Comparison of ENCODE assay signal across 24 cellular contexts in the genomic region with DNA sequence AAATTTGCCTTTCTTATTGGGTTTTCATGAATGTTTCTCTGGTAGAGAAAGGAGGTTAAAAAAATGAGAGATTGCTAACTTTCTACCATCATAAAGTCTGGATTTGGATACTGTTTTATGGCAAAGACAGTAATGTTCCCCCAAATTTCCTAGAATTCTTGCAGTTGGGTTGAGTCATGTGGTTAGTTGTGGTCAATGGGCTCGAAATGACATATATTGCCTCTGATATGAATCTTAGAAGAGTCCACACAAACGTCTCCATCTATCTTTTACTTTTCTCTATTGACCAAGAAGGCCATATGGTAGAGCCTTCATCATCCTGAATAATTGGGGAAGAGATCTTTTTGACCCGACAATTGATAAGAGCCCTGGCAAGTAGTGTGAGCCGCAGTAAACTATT.
"Had no signal": no experiment of that assay in that cellular context is flagged by ENCODE, and none has a peak within 500 bp of the region (broad histone marks: within the 10 kb centered on the region; RNA-seq: fewer than 3 reads in every experiment).

No MANE protein-coding gene starts in this region.

- H3K4me1 Mint-ChIP-seq: endodermal cell, immature natural killer cell, naive B cell had no signal

- DNase-seq: colonic mucosa; cortex of kidney; effector CD8-positive, alpha-beta T cell; effector memory CD8-positive, alpha-beta T cell; endodermal cell; foreskin keratinocyte; heart left ventricle; hypothalamus; immature natural killer cell; islet precursor cell; kidney; kidney glomerular epithelial cell; left colon; left ventricle myocardium inferior; lower lobe of right lung; mesenchymal stem cell; mucosa of descending colon; naive B cell had no signal

- ATAC-seq: effector memory CD8-positive, alpha-beta T cell; foreskin keratinocyte; gastroesophageal sphincter; heart left ventricle; left colon; left lobe of liver; lower lobe of right lung; mucosa of descending colon had no signal

- H3K27me3 Mint-ChIP-seq: dendritic cell treated with granulocyte-macrophage colony-stimulating factor and Interleukin-4, amounts not matched to agents 40 ng/mL and 50 ng/mL, for 4 days had no signal

- H3K9me3 Mint-ChIP-seq: dendritic cell treated with granulocyte-macrophage colony-stimulating factor and Interleukin-4, amounts not matched to agents 40 ng/mL and 50 ng/mL, for 4 days had no signal

- H3K4me3 ChIP-seq: colonic mucosa, esophagus muscularis mucosa, gastroesophageal sphincter, heart left ventricle, hepatocyte, left ventricle myocardium inferior, lower lobe of right lung, mucosa of descending colon had no signal

- H3K27ac Mint-ChIP-seq: dendritic cell treated with granulocyte-macrophage colony-stimulating factor and Interleukin-4, amounts not matched to agents 40 ng/mL and 50 ng/mL, for 4 days; effector memory CD8-positive, alpha-beta T cell; endodermal cell; immature natural killer cell; mesothelial cell of epicardium; naive B cell had no signal

- H3K36me3 Mint-ChIP-seq: immature natural killer cell, mesothelial cell of epicardium, naive B cell had no signal

- H3K4me3 Mint-ChIP-seq: dendritic cell treated with granulocyte-macrophage colony-stimulating factor and Interleukin-4, amounts not matched to agents 40 ng/mL and 50 ng/mL, for 4 days; effector memory CD8-positive, alpha-beta T cell; endodermal cell; immature natural killer cell; mesothelial cell of epicardium; naive B cell had no signal
